31 cellular contexts compared by ENCODE assay signal in genomic region chr12:117003883-117004404, GRCh38.
"Had no signal": no experiment of that assay in that cellular context is flagged by ENCODE, and none has a peak within 500 bp of the region (broad histone marks: within the 10 kb centered on the region; RNA-seq: fewer than 3 reads in every experiment).

No MANE protein-coding gene starts in this region.

- H3K9me3 ChIP-seq: adrenal gland, body of pancreas, esophagus muscularis mucosa, gastrocnemius medialis, heart left ventricle had no signal

- ATAC-seq: activated CD4-positive, alpha-beta T cell treated with anti-CD3 and anti-CD28 coated beads for 36 hours; activated CD8-positive, alpha-beta memory T cell treated with anti-CD3 and anti-CD28 coated beads, Interleukin-2, amount 10 ng/mL, durations not matched to agents 7 days and 5 days; activated CD8-positive, alpha-beta T cell treated with anti-CD3 and anti-CD28 coated beads, Interleukin-2, amount 10 ng/mL, durations not matched to agents 7 days and 5 days; activated naive CD8-positive, alpha-beta T cell treated with anti-CD3 and anti-CD28 coated beads, Interleukin-2, amount 50 U/mL, for 24 hours; body of pancreas; effector memory CD8-positive, alpha-beta T cell; foreskin keratinocyte; gastrocnemius medialis; heart left ventricle had no signal

- H3K4me3 ChIP-seq: adrenal gland, body of pancreas, coronary artery, dorsolateral prefrontal cortex, esophagus muscularis mucosa, gastrocnemius medialis, heart left ventricle had no signal

- H3K4me1 ChIP-seq: foreskin keratinocyte, gastrocnemius medialis had no signal

- H3K27me3 ChIP-seq: adrenal gland, body of pancreas, dorsolateral prefrontal cortex, esophagus muscularis mucosa, foreskin keratinocyte, gastrocnemius medialis, heart left ventricle had no signal

- H3K27ac ChIP-seq: adrenal gland, body of pancreas, coronary artery, dorsolateral prefrontal cortex, esophagus muscularis mucosa, foreskin keratinocyte, gastrocnemius medialis, heart left ventricle, WERI-Rb-1 had no signal

- DNase-seq: activated CD4-positive, alpha-beta memory T cell treated with anti-CD3 and anti-CD28 coated beads for 36 hours; activated CD4-positive, alpha-beta T cell treated with anti-CD3 and anti-CD28 coated beads for 36 hours; activated CD4-positive, alpha-beta T cell treated with anti-CD3 and anti-CD28 coated beads, Interleukin-2, amount 10 ng/mL, durations not matched to agents 24 days and 14 days; activated CD4-positive, CD25-positive, alpha-beta regulatory T cell; activated CD4-positive, CD25-positive, alpha-beta regulatory T cell treated with anti-CD3 and anti-CD28 coated beads, Interleukin-2, amount 50 U/mL, for 72 hours; activated CD8-positive, alpha-beta memory T cell treated with anti-CD3 and anti-CD28 coated beads, Interleukin-2, amount 10 ng/mL, durations not matched to agents 7 days and 5 days; activated CD8-positive, alpha-beta memory T cell treated with anti-CD3 and anti-CD28 coated beads, Interleukin-2, amount 50 U/mL, for 4 hours; activated CD8-positive, alpha-beta T cell treated with anti-CD3 and anti-CD28 coated beads, Interleukin-2, amount 10 ng/mL, durations not matched to agents 7 days and 5 days; activated effector memory CD4-positive, alpha-beta T cell treated with anti-CD3 and anti-CD28 coated beads, Interleukin-2, amount 50 U/mL, for 16 hours; activated naive CD4-positive, alpha-beta T cell treated with anti-CD3 and anti-CD28 coated beads for 36 hours; activated naive CD8-positive, alpha-beta T cell treated with anti-CD3 and anti-CD28 coated beads for 36 hours; activated naive CD8-positive, alpha-beta T cell treated with anti-CD3 and anti-CD28 coated beads, Interleukin-2, amount 50 U/mL, for 24 hours; activated T-cell treated with anti-CD3 and anti-CD28 coated beads, Interleukin-2, amount 50 U/mL, for 1 hour; activated T-cell treated with anti-CD3 and anti-CD28 coated beads, Interleukin-2, amount 50 U/mL, for 48 hours; adrenal gland; amygdala; aorta; body of pancreas; caudate nucleus; cerebellar nuclear complex; dorsolateral prefrontal cortex; effector memory CD8-positive, alpha-beta T cell; erythroblast; foreskin keratinocyte; gastrocnemius medialis; glutamatergic neuron; heart left ventricle; T1000; WERI-Rb-1 had no signal

- H3K36me3 ChIP-seq: WERI-Rb-1 had no signal
